Comparison of ENCODE assay signal across 37 cellular contexts in the genomic region with DNA sequence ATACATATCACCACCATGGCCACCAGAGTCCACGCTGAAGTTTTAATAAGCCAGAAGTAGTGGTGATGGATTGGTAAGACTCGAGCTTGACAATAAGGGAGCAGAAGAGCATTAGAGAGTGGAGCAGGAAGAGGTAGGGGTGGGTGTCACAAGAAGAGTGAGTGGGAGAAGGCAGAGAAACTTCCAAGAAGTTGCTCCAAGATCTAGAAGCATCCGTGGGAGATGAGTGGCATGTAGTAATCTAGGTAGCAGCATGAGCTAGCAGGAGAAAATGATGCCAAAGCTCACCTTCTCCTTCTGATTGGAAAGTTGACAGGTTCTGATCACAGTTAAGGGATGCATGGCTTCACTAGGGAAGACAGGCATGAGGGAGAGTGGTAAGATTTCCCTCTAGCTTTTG. TPM values are rescaled to one million over a fixed set of nuclear protein-coding genes. Genes with fewer than 3 reads are reported as not detected.
"Had no signal": no experiment of that assay in that cellular context is flagged by ENCODE, and none has a peak within 500 bp of the region (broad histone marks: within the 10 kb centered on the region; RNA-seq: fewer than 3 reads in every experiment).

No MANE protein-coding gene starts in this region.

- H3K4me1 ChIP-seq: adrenal gland had no signal

- H3K27me3 Mint-ChIP-seq: activated CD4-positive, alpha-beta memory T cell treated with anti-CD3 and anti-CD28 coated beads for 36 hours; activated CD8-positive, alpha-beta T cell treated with anti-CD3 and anti-CD28 coated beads for 36 hours; activated naive CD8-positive, alpha-beta T cell treated with anti-CD3 and anti-CD28 coated beads for 36 hours; activated T-helper 17 cell treated with anti-CD3 and anti-CD28 coated beads, Interleukin-2, amount 50 U/mL, for 72 hours; brain; central memory CD8-positive, alpha-beta T cell had no signal

- H3K9me3 ChIP-seq: adrenal gland had no signal

- H3K27ac Mint-ChIP-seq: activated B cell treated with CpG ODN at 0.5 μM for 24 hours; activated CD4-positive, alpha-beta memory T cell treated with anti-CD3 and anti-CD28 coated beads for 36 hours; activated CD4-positive, alpha-beta T cell treated with anti-CD3 and anti-CD28 coated beads, Interleukin-2, amount 10 ng/mL, durations not matched to agents 24 days and 14 days; activated CD8-positive, alpha-beta T cell treated with anti-CD3 and anti-CD28 coated beads for 36 hours; activated naive CD4-positive, alpha-beta T cell treated with anti-CD3 and anti-CD28 coated beads for 36 hours; activated naive CD4-positive, alpha-beta T cell treated with anti-CD3 and anti-CD28 coated beads, Interleukin-2, amount 50 U/mL, for 72 hours; activated naive CD8-positive, alpha-beta T cell treated with anti-CD3 and anti-CD28 coated beads for 36 hours; activated T-cell treated with anti-CD3 and anti-CD28 coated beads, Interleukin-2, amount 50 U/mL, for 72 hours; activated T-helper 1 cell treated with anti-CD3 and anti-CD28 coated beads, Interleukin-12 subunit alpha, Interleukin-12 subunit beta, Interleukin-2, Interleukin-4 antibody, amounts not matched to agents 30 ng/mL and 10 ng/mL and 1 ng/mL, durations not matched to agents 14 hours and 24 hours and 36 hours; activated T-helper 17 cell treated with anti-CD3 and anti-CD28 coated beads, Interleukin-2, amount 50 U/mL, for 72 hours; T-helper 1 cell treated with Interleukin-12 subunit alpha and Interleukin-12 subunit beta and Interleukin-4 antibody, amounts not matched to agents 30 μg/mL and 1 μg/mL, for 36 hours; T-helper 2 cell treated with Interferon-gamma antibody and Interleukin-4, amounts not matched to agents 5 μg/mL and 100 μg/mL, for 36 hours had no signal

- H3K27ac ChIP-seq: adrenal gland, cardiac muscle cell, VCaP had no signal

- H3K27me3 ChIP-seq: adrenal gland, cardiac muscle cell had no signal

- H3K4me1 Mint-ChIP-seq: activated B cell treated with CpG ODN at 0.5 μM for 24 hours; activated CD4-positive, alpha-beta T cell treated with anti-CD3 and anti-CD28 coated beads, Interleukin-2, amount 10 ng/mL, durations not matched to agents 24 days and 14 days; activated naive CD8-positive, alpha-beta T cell treated with anti-CD3 and anti-CD28 coated beads for 36 hours; activated T-helper 17 cell treated with anti-CD3 and anti-CD28 coated beads, Interleukin-2, amount 50 U/mL, for 72 hours; central memory CD8-positive, alpha-beta T cell had no signal

- DNase-seq: activated B cell treated with CpG ODN at 0.5 μM for 24 hours; activated CD4-positive, alpha-beta memory T cell treated with anti-CD3 and anti-CD28 coated beads for 36 hours; activated CD4-positive, alpha-beta T cell treated with anti-CD3 and anti-CD28 coated beads for 4 hours; activated CD4-positive, alpha-beta T cell treated with anti-CD3 and anti-CD28 coated beads, Interleukin-2, amount 10 ng/mL, durations not matched to agents 24 days and 14 days; activated CD4-positive, alpha-beta T cell treated with anti-CD3 and anti-CD28 coated beads, Interleukin-2, amount 50 U/mL, for 1 hour; activated CD4-positive, alpha-beta T cell treated with anti-CD3 and anti-CD28 coated beads, Interleukin-2, amount 50 U/mL, for 4 hours; activated CD4-positive, CD25-positive, alpha-beta regulatory T cell treated with anti-CD3 and anti-CD28 coated beads, Interleukin-2, amount 50 U/mL, for 72 hours; activated CD8-positive, alpha-beta memory T cell treated with anti-CD3 and anti-CD28 coated beads, Interleukin-2, amount 50 U/mL, for 4 hours; activated CD8-positive, alpha-beta T cell treated with anti-CD3 and anti-CD28 coated beads for 36 hours; activated effector memory CD4-positive, alpha-beta T cell treated with anti-CD3 and anti-CD28 coated beads, Interleukin-2, amount 50 U/mL, for 16 hours; activated gamma-delta T cell treated with Interleukin-2 at 50 U/mL for 16 hours; activated naive CD4-positive, alpha-beta T cell; activated naive CD4-positive, alpha-beta T cell treated with anti-CD3 and anti-CD28 coated beads for 36 hours; activated naive CD4-positive, alpha-beta T cell treated with anti-CD3 and anti-CD28 coated beads, Interleukin-2, amount 50 U/mL, for 16 hours; activated naive CD8-positive, alpha-beta T cell treated with anti-CD3 and anti-CD28 coated beads for 36 hours; activated T-cell treated with anti-CD3 and anti-CD28 coated beads for 4 hours; activated T-cell treated with anti-CD3 and anti-CD28 coated beads, Interleukin-2, amount 50 U/mL, for 1 hour; activated T-cell treated with anti-CD3 and anti-CD28 coated beads, Interleukin-2, amount 50 U/mL, for 4 hours; activated T-cell treated with anti-CD3 and anti-CD28 coated beads, Interleukin-2, amount 50 U/mL, for 72 hours; adrenal gland; amniotic stem cell; aorta; cerebellar nuclear complex; T-helper 1 cell; T-helper 2 cell; T-helper 9 cell had no signal

- H3K4me3 ChIP-seq: adrenal gland, cardiac muscle cell had no signal

- H3K4me3 Mint-ChIP-seq: activated B cell treated with CpG ODN at 0.5 μM for 24 hours; activated CD4-positive, alpha-beta memory T cell treated with anti-CD3 and anti-CD28 coated beads for 36 hours; activated CD4-positive, alpha-beta T cell treated with anti-CD3 and anti-CD28 coated beads, Interleukin-2, amount 10 ng/mL, durations not matched to agents 24 days and 14 days; activated CD8-positive, alpha-beta T cell treated with anti-CD3 and anti-CD28 coated beads for 36 hours; activated naive CD4-positive, alpha-beta T cell treated with anti-CD3 and anti-CD28 coated beads for 36 hours; activated naive CD8-positive, alpha-beta T cell treated with anti-CD3 and anti-CD28 coated beads for 36 hours; activated T-cell treated with anti-CD3 and anti-CD28 coated beads, Interleukin-2, amount 50 U/mL, for 4 hours; activated T-cell treated with anti-CD3 and anti-CD28 coated beads, Interleukin-2, amount 50 U/mL, for 72 hours; activated T-helper 1 cell treated with anti-CD3 and anti-CD28 coated beads, Interleukin-12 subunit alpha, Interleukin-12 subunit beta, Interleukin-2, Interleukin-4 antibody, amounts not matched to agents 30 ng/mL and 10 ng/mL and 1 ng/mL, durations not matched to agents 14 hours and 24 hours and 36 hours; activated T-helper 17 cell treated with anti-CD3 and anti-CD28 coated beads, Interleukin-2, amount 50 U/mL, for 72 hours; brain; central memory CD8-positive, alpha-beta T cell; T-helper 1 cell treated with Interleukin-12 subunit alpha and Interleukin-12 subunit beta and Interleukin-4 antibody, amounts not matched to agents 30 μg/mL and 1 μg/mL, for 36 hours; T-helper 2 cell treated with Interferon-gamma antibody and Interleukin-4, amounts not matched to agents 5 μg/mL and 100 μg/mL, for 36 hours had no signal

- H3K9me3 Mint-ChIP-seq: activated B cell treated with CpG ODN at 0.5 μM for 24 hours; activated CD4-positive, alpha-beta memory T cell treated with anti-CD3 and anti-CD28 coated beads for 36 hours; activated CD4-positive, alpha-beta T cell treated with anti-CD3 and anti-CD28 coated beads, Interleukin-2, amount 10 ng/mL, durations not matched to agents 24 days and 14 days; activated CD8-positive, alpha-beta T cell treated with anti-CD3 and anti-CD28 coated beads for 36 hours; activated naive CD4-positive, alpha-beta T cell treated with anti-CD3 and anti-CD28 coated beads for 36 hours; activated naive CD4-positive, alpha-beta T cell treated with anti-CD3 and anti-CD28 coated beads, Interleukin-2, amount 50 U/mL, for 72 hours; activated naive CD8-positive, alpha-beta T cell treated with anti-CD3 and anti-CD28 coated beads for 36 hours; activated T-cell treated with anti-CD3 and anti-CD28 coated beads, Interleukin-2, amount 50 U/mL, for 4 hours; activated T-cell treated with anti-CD3 and anti-CD28 coated beads, Interleukin-2, amount 50 U/mL, for 72 hours; activated T-helper 1 cell treated with anti-CD3 and anti-CD28 coated beads, Interleukin-12 subunit alpha, Interleukin-12 subunit beta, Interleukin-2, Interleukin-4 antibody, amounts not matched to agents 30 ng/mL and 10 ng/mL and 1 ng/mL, durations not matched to agents 14 hours and 24 hours and 36 hours; activated T-helper 17 cell treated with anti-CD3 and anti-CD28 coated beads, Interleukin-2, amount 50 U/mL, for 72 hours; brain; central memory CD8-positive, alpha-beta T cell; T-helper 1 cell treated with Interleukin-12 subunit alpha and Interleukin-12 subunit beta and Interleukin-4 antibody, amounts not matched to agents 30 μg/mL and 1 μg/mL, for 36 hours; T-helper 2 cell treated with Interferon-gamma antibody and Interleukin-4, amounts not matched to agents 5 μg/mL and 100 μg/mL, for 36 hours had no signal

- FAIRE-seq: bronchial epithelial cell, TTC549 had no signal

- H3K36me3 ChIP-seq: adrenal gland, cardiac muscle cell had no signal

- ATAC-seq: activated CD8-positive, alpha-beta T cell treated with anti-CD3 and anti-CD28 coated beads for 36 hours; activated naive CD4-positive, alpha-beta T cell treated with anti-CD3 and anti-CD28 coated beads, Interleukin-2, amount 50 U/mL, for 72 hours; activated T-cell treated with anti-CD3 and anti-CD28 coated beads, Interleukin-2, amount 50 U/mL, for 4 hours; activated T-cell treated with anti-CD3 and anti-CD28 coated beads, Interleukin-2, amount 50 U/mL, for 72 hours; activated T-helper 17 cell treated with anti-CD3 and anti-CD28 coated beads, Interleukin-2, amount 50 U/mL, for 72 hours had no signal

- H3K36me3 Mint-ChIP-seq: activated CD4-positive, alpha-beta memory T cell treated with anti-CD3 and anti-CD28 coated beads for 36 hours; activated naive CD4-positive, alpha-beta T cell treated with anti-CD3 and anti-CD28 coated beads, Interleukin-2, amount 50 U/mL, for 72 hours; activated naive CD8-positive, alpha-beta T cell treated with anti-CD3 and anti-CD28 coated beads for 36 hours had no signal

RNA-seq across cellular contexts. Expression of a gene that starts 49.2 kb away (rescaled TPM):
- total RNA-seq: activated CD4-positive, alpha-beta T cell treated with anti-CD3 and anti-CD28 coated beads, Interleukin-2, amount 10 ng/mL, durations not matched to agents 24 days and 14 days had no signal
